Comparison of ENCODE assay signal across 11 cellular contexts in the genomic region with DNA sequence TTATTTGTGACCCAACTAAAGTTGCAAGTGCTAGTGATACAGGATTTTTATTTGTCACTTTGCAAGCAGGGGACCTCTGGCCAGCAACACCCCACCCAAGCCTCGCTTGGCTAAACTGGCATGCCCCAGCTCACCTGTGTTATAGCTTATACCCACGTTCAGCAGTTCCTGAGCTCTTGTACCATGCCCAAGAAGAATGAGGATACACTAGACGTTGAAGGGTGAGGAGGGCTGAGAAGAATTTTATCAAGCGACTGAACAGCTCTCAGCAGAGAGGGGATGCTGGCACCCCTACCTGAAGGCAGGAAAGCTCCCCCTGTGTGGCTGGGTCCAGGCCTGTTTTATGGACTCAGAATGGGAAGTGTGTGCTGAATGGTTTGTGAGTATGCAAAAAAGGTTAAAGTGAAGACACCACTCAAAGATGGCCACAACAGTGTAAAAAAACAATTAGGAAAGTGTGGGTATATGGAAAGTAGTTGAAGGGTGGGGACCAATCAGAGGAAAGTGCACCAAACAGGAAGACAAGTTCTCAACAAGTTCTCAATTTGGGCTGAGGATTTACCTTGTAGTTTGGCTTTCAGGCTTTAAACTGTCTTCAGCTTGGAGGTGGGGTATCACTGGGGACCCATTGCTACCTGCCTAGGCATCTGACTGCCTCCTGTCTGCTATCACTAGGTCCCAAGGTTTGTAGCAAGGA. TPM values are rescaled to one million over a fixed set of nuclear protein-coding genes. Genes with fewer than 3 reads are reported as not detected.
DNase-seq lines count a peak whose midpoint lies in the region; ATAC-seq and TF ChIP-seq lines count a peak whose summit lies in the region.
"Had no signal": no experiment of that assay in that cellular context is flagged by ENCODE, and none has a peak within 500 bp of the region (broad histone marks: within the 10 kb centered on the region; RNA-seq: fewer than 3 reads in every experiment).

No MANE protein-coding gene starts in this region.

- peaks cover 0 to 13% (median 0%) of the 10 kb centered on the region in 7 donors for H3K9me3 Mint-ChIP-seq in CD4-positive, CD25-positive, alpha-beta regulatory T cell
- no peaks in the 10 kb centered on the region for H3K9me3 Mint-ChIP-seq in neural crest cell
- H3K9me3 Mint-ChIP-seq in glutamatergic neuron (ENCODE audit: unreplicated experiment) = peaks cover 9% of the 10 kb centered on the region

- no peaks in the 10 kb centered on the region for H3K27me3 ChIP-seq in CD4-positive, CD25-positive, alpha-beta regulatory T cell (ENCODE audit: control insufficient read depth, insufficient read depth, low read length)
- H3K27me3 ChIP-seq in brain microvascular endothelial cell (replicated peaks) (no peaks in the 10 kb centered on the region), thyroid gland (no peaks in the 10 kb centered on the region)

- H3K4me3 ChIP-seq in CD4-positive, CD25-positive, alpha-beta regulatory T cell (ENCODE audit: low read depth, low read length) = peak overlapping the region; percentile 96
- H3K4me3 ChIP-seq in brain microvascular endothelial cell (ENCODE audit: low read depth, low read length) (no peak overlapping the region), thyroid gland (replicated peaks in 1 of 3) (no peak overlapping the region)

- peak overlapping the region; percentile 96 for H3K27ac ChIP-seq in CD4-positive, CD25-positive, alpha-beta regulatory T cell (ENCODE audit: insufficient read depth, low read length, poor library complexity, severe bottlenecking)
- H3K27ac ChIP-seq in brain microvascular endothelial cell (peak overlapping the region; percentile 89), thyroid gland (peak overlapping the region in 1 of 3 donors; percentile 92)

- WGBS in thyroid gland, 2 donors = 94 to 98% methylated on average over 4 of the region's 4 CpGs

- peak overlapping the region; percentile 95 to 100 (median 98) for H3K4me3 Mint-ChIP-seq in CD4-positive, CD25-positive, alpha-beta regulatory T cell
- peak overlapping the region; percentile 59 for H3K4me3 Mint-ChIP-seq in neural crest cell
- no peak overlapping the region for H3K4me3 Mint-ChIP-seq in glutamatergic neuron (ENCODE audit: unreplicated experiment)

- no peak for ATAC-seq in CD4-positive, CD25-positive, alpha-beta regulatory T cell (ENCODE audit: low read depth in 2 of 2)
- ATAC-seq in HG03342 (IDR thresholded peaks at IDR 0.05; ENCODE audit: unreplicated experiment) = no peak

- DNase-seq in CD4-positive, CD25-positive, alpha-beta regulatory T cell = peak in 2 of 3 donors; percentile 27 to 80
- peak; percentile 9 for DNase-seq in NAMALWA (ENCODE audit: low spot score)
- no peak for DNase-seq in brain microvascular endothelial cell
- DNase-seq in neural crest cell (ENCODE audit: low read depth, low spot score) = no peak
- no peak for DNase-seq in posterior cingulate gyrus
- no peak for DNase-seq in thyroid gland
- DNase-seq in glutamatergic neuron = no peak
- DNase-seq: activated CD4-positive, alpha-beta T cell treated with anti-CD3 and anti-CD28 coated beads, Interleukin-2, amount 50 U/mL, for 1 hour; NCI-H526 had no signal

- TF ChIP-seq CTCF in brain microvascular endothelial cell (IDR thresholded peaks at IDR 0.05; ENCODE audit: low read depth, low read length, missing control alignments) (no peak), neural crest cell (conservative IDR thresholded peaks at IDR 0.05) (no peak), thyroid gland (IDR thresholded peaks at IDR 0.05) (no peak), glutamatergic neuron (IDR thresholded peaks at IDR 0.05; ENCODE audit: partially characterized antibody, unreplicated experiment) (no peak)

- H3K36me3 Mint-ChIP-seq in CD4-positive, CD25-positive, alpha-beta regulatory T cell = peaks cover 24% of the 10 kb centered on the region
- H3K36me3 Mint-ChIP-seq in neural crest cell (ENCODE audit: low read depth) (peaks cover 27% of the 10 kb centered on the region), glutamatergic neuron (ENCODE audit: unreplicated experiment) (peaks cover 16% of the 10 kb centered on the region)

- peak overlapping the region; percentile 99 to 100 (median 100) for H3K27ac Mint-ChIP-seq in CD4-positive, CD25-positive, alpha-beta regulatory T cell
- H3K27ac Mint-ChIP-seq in neural crest cell (ENCODE audit: unreplicated experiment) (peak overlapping the region; percentile 32), glutamatergic neuron (ENCODE audit: unreplicated experiment) (no peak overlapping the region)

- peaks cover 13 to 56% (median 34%) of the 10 kb centered on the region in 4 donors for H3K4me1 Mint-ChIP-seq in CD4-positive, CD25-positive, alpha-beta regulatory T cell
- H3K4me1 Mint-ChIP-seq in neural crest cell (peaks cover 33% of the 10 kb centered on the region), glutamatergic neuron (ENCODE audit: low read depth, unreplicated experiment) (peaks cover 2% of the 10 kb centered on the region)

- intact Hi-C loops in posterior cingulate gyrus (cut with DNase I) (no loop called here), thyroid gland (cut with DNase I) (no loop called here)

- no peak for TF ChIP-seq POLR2A in thyroid gland (IDR thresholded peaks at IDR 0.05)

- in situ Hi-C loops in brain microvascular endothelial cell (cut with HindIII; ENCODE audit: low pct_ligation_motif_present, low sequenced_read_pairs) = no loop called here

- peaks cover 34% of the 10 kb centered on the region for H3K4me1 ChIP-seq in CD4-positive, CD25-positive, alpha-beta regulatory T cell (ENCODE audit: control insufficient read depth, insufficient read depth, low read length, poor library complexity, severe bottlenecking)
- H3K4me1 ChIP-seq in thyroid gland = no peaks in the 10 kb centered on the region

- peaks cover 16% of the 10 kb centered on the region for H3K36me3 ChIP-seq in CD4-positive, CD25-positive, alpha-beta regulatory T cell (ENCODE audit: control insufficient read depth, insufficient read depth, low read length)
- peaks cover 15% of the 10 kb centered on the region for H3K36me3 ChIP-seq in brain microvascular endothelial cell (replicated peaks)
- peaks cover 9 to 14% of the 10 kb centered on the region in 2 donors for H3K36me3 ChIP-seq in thyroid gland

- no peaks in the 10 kb centered on the region for H3K9me3 ChIP-seq in CD4-positive, CD25-positive, alpha-beta regulatory T cell (ENCODE audit: control insufficient read depth in 2 of 2, low read length in 2 of 2)
- H3K9me3 ChIP-seq in thyroid gland = no peaks in the 10 kb centered on the region

- peaks cover 4% of the 10 kb centered on the region for H3K27me3 Mint-ChIP-seq in CD4-positive, CD25-positive, alpha-beta regulatory T cell
- no peaks in the 10 kb centered on the region for H3K27me3 Mint-ChIP-seq in neural crest cell (ENCODE audit: low read depth)
- peaks cover 2% of the 10 kb centered on the region for H3K27me3 Mint-ChIP-seq in glutamatergic neuron (ENCODE audit: unreplicated experiment)

RNA-seq across cellular contexts. Expression of a gene that starts 14.9 kb away (rescaled TPM):
- total RNA-seq in CD4-positive, CD25-positive, alpha-beta regulatory T cell = 35.9 TPM
- 10 to 100 TPM in 3 of 4 donors, 1 to 10 TPM in 1; 9.7 to 14.5 (median 12.2) TPM for polyA plus RNA-seq in CD4-positive, CD25-positive, alpha-beta regulatory T cell
- total RNA-seq in neural crest cell (25.2 and 25.8 TPM in 2 replicates), thyroid gland (10 to 100 TPM in 3 of 4 donors, 1 to 10 TPM in 1; 9.9 to 12.3 (median 11.6) TPM), glutamatergic neuron (ENCODE audit: unreplicated experiment) (41.6 TPM)

RNA-seq across cellular contexts. Expression of a gene that starts 27.4 kb away (rescaled TPM):
- not detected for total RNA-seq in CD4-positive, CD25-positive, alpha-beta regulatory T cell
- polyA plus RNA-seq in CD4-positive, CD25-positive, alpha-beta regulatory T cell = under 1 TPM in 1 of 4 donors, not detected in 3; 0.33 TPM
- total RNA-seq in neural crest cell = not detected in 2 replicates
- total RNA-seq in thyroid gland = not detected
- total RNA-seq in glutamatergic neuron (ENCODE audit: unreplicated experiment) = not detected
- total RNA-seq: G401 had no signal

RNA-seq across cellular contexts. Expression of a gene that starts 32.4 kb away (rescaled TPM):
- 125 TPM for total RNA-seq in CD4-positive, CD25-positive, alpha-beta regulatory T cell
- polyA plus RNA-seq in CD4-positive, CD25-positive, alpha-beta regulatory T cell = 10 to 100 TPM; 79.3 to 91.5 (median 82.7) TPM
- 4.2 and 5.1 TPM in 2 replicates for total RNA-seq in neural crest cell
- 10 to 100 TPM in 3 of 4 donors, 1 to 10 TPM in 1; 7.5 to 19.1 (median 13.9) TPM for total RNA-seq in thyroid gland
- not detected for total RNA-seq in glutamatergic neuron (ENCODE audit: unreplicated experiment)

Comparison
In these comparisons a context has a peak if more than half of its experiments do, and no peak if none do; other contexts are left out.
1. DNase-seq: peak in CD4-positive, CD25-positive, alpha-beta regulatory T cell (2 of 3) and NAMALWA (single experiment); none in brain microvascular endothelial cell (single experiment), neural crest cell (single experiment), posterior cingulate gyrus (0 of 10), thyroid gland (0 of 2) and glutamatergic neuron (single experiment).